Comparison of ENCODE assay signal across 8 cellular contexts in the genomic region with DNA sequence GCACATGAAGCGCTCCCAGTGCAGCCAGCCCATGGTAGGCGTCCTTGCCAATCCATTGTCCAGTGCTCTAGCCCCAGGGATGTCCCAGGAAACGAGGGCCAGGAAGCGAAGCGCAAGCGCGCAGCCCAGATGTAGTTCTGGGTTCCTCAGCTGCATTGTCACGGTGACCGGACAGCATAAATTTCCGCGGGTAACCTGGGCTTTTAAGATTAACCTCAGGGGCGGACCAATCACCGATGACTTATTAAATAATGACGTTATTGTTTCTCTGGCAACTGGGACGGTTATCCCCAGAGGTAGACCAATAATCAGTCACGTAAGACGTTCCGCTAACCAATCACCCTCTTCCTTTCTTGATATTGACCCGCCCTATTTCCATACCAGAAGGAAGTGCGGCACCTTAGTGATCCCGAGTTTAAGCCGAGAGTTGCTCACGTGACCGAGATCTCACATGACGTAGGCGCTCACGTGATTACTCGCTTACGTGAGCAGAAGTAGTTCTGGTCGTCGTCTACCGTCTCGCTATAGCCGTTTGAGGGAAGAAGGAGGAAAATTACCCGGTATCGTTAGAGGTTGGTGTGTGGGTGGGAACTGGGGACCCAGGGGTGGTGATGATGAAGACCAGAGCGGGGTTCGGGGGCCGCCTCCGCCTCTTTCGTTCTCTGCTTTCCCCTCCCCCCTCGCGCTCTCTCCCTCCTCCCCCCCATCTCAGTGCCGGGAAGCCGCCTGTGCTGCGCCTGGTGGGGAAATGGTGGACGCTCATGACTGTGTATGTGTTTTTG.
DNase-seq lines count a peak whose midpoint lies in the region; ATAC-seq, FAIRE-seq and TF ChIP-seq lines count a peak whose summit lies in the region.

Gene GLA (minus strand): TSS at position 178 of the 782 bp plus-strand sequence. CDS start 22 bp downstream, at position 156.
A gene with protein sequence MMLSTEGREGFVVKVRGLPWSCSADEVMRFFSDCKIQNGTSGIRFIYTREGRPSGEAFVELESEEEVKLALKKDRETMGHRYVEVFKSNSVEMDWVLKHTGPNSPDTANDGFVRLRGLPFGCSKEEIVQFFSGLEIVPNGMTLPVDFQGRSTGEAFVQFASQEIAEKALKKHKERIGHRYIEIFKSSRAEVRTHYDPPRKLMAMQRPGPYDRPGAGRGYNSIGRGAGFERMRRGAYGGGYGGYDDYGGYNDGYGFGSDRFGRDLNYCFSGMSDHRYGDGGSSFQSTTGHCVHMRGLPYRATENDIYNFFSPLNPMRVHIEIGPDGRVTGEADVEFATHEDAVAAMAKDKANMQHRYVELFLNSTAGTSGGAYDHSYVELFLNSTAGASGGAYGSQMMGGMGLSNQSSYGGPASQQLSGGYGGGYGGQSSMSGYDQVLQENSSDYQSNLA (plus strand): TSS at position 475 of the 782 bp plus-strand sequence. CDS start 3,767 bp downstream, outside the sequence.

- DNase-seq in AG09309 (ENCODE audit: low read depth), result peak; percentile 97
- peak; percentile 96 for DNase-seq in NCI-H446 treated with DMSO at 0.1 percent for 48 hours (lab: John Stamatoyannopoulos, UW)
- DNase-seq in cerebellar cortex (ENCODE audit: low spot score), result peak; percentile 99
- DNase-seq in stimulated activated CD4-positive, alpha-beta T cell treated with anti-CD3 and anti-CD28 coated beads, Interleukin-12 subunit alpha, Interleukin-12 subunit beta, amount 100 ng/mL, for 4 hours, result peak; percentile 75

- FAIRE-seq in islet of Langerhans (lab: Jason Lieb, UNC), result peak; percentile 100

- peak within 1 kb of the TSS; percentile 64 for H3K4me3 ChIP-seq in AG09309 (ENCODE audit: control insufficient read depth, low read depth, low read length)

- ATAC-seq in GM19025 (IDR thresholded peaks at IDR 0.05; ENCODE audit: low read depth, unreplicated experiment), result peak; percentile 93
- ATAC-seq in HG03354 (IDR thresholded peaks at IDR 0.05; ENCODE audit: poor library complexity, severe bottlenecking, unreplicated experiment), result peak; percentile 92
- peak; percentile 90 to 94 for ATAC-seq in activated CD4-positive, CD25-positive, alpha-beta regulatory T cell treated with anti-CD3 and anti-CD28 coated beads, Interleukin-2, amount 50 U/mL, for 24 hours

- no peak for TF ChIP-seq CTCF in AG09309 (IDR thresholded peaks at IDR 0.05; ENCODE audit: control insufficient read depth, insufficient read depth, low read depth, low read length, missing control alignments)

Comparison
In these comparisons a context has a peak if more than half of its experiments do, and no peak if none do; other contexts are left out.
1. Peak in every context shown above with its lines: DNase-seq, ATAC-seq and H3K4me3 ChIP-seq.